In the genomic region with DNA sequence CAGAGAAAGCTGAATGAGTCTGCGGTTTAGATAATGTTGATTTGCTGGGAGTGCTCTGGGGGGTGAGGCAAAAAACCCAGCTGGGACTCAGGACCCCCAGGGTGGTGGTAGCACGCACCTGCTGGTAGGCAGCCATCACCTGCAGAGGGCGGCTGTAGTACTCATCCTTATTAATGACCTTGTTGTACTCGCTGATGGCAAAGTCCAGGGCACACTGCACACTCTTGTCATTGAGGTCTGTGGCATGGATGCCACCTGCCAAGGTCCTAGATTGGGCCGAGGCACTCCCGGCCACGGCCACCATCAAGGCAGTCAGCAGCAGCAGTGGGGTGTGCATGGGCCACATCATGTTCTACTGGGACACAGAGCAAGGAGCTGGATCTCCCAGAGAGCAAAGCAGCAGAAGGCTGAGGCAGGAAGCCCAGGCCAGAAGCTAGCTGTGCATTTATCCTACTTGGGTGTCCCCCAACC, we compare ENCODE assay signal across 28 cellular contexts. TPM values are rescaled to one million over a fixed set of nuclear protein-coding genes. Genes with fewer than 3 reads are reported as not detected.
DNase-seq lines count a peak whose midpoint lies in the region; ATAC-seq, FAIRE-seq and TF ChIP-seq lines count a peak whose summit lies in the region.
"Had no signal": no experiment of that assay in that cellular context is flagged by ENCODE, and none has a peak within 500 bp of the region (broad histone marks: within the 10 kb centered on the region; RNA-seq: fewer than 3 reads in every experiment).

A gene with protein sequence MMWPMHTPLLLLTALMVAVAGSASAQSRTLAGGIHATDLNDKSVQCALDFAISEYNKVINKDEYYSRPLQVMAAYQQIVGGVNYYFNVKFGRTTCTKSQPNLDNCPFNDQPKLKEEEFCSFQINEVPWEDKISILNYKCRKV (minus strand): TSS at position 421 of the 471 bp plus-strand sequence. CDS start 72 bp downstream, at position 349.

- no peaks in the 10 kb centered on the region; a peak in 1 of 7 replicates for H3K27me3 ChIP-seq in H1 (replicated peaks in 1 of 4; ENCODE audit: control insufficient read depth in 3 of 4, extremely low read depth in 1 of 4, insufficient read depth in 3 of 4, low read length in 3 of 4)
- peaks cover 0 to 74% of the 10 kb centered on the region in 2 experiments for H3K27me3 ChIP-seq in mesenchymal stem cell (ENCODE audit: control insufficient read depth in 1 of 2, insufficient read depth in 1 of 2, low read length in 2 of 2)
- H3K27me3 ChIP-seq in upper lobe of left lung, result no peaks in the 10 kb centered on the region
- H3K27me3 ChIP-seq in left ventricle myocardium inferior (ENCODE audit: low read depth), result peaks cover 57% of the 10 kb centered on the region
- H3K27me3 ChIP-seq: BLaER1 had no signal

- H3K27me3 Mint-ChIP-seq in activated CD4-positive, alpha-beta T cell treated with anti-CD3 and anti-CD28 coated beads, Interleukin-2, amount 10 ng/mL, durations not matched to agents 7 days and 5 days, result peaks cover 2% of the 10 kb centered on the region
- H3K27me3 Mint-ChIP-seq: CD4-positive, alpha-beta T cell had no signal

- H2BK12ac ChIP-seq in H1 (ENCODE audit: low read depth, low read length) (peak within 1 kb of the TSS; percentile 50; the same call in 1 of the 2 replicates), mesenchymal stem cell (ENCODE audit: low read length in 2 of 2) (no peak within 1 kb of the TSS)

- FAIRE-seq in H1 (lab: Jason Lieb, UNC), result no peak
- FAIRE-seq: GM12892, GM18507 had no signal

- no peak for TF ChIP-seq RAD21 in H1 (IDR thresholded peaks at IDR 0.05 in 1 of 2, conservative IDR thresholded peaks at IDR 0.05 in 1 of 2; ENCODE audit: low read depth in 2 of 2, low read length in 2 of 2)

- no peaks in the 10 kb centered on the region for H4K20me1 ChIP-seq in H1 (replicated peaks in 1 of 2; ENCODE audit: control insufficient read depth in 1 of 2, insufficient read depth in 2 of 2, low read length in 2 of 2)
- H4K20me1 ChIP-seq: BLaER1 had no signal

- no peaks in the 10 kb centered on the region for H3K36me3 Mint-ChIP-seq in activated CD4-positive, alpha-beta T cell treated with anti-CD3 and anti-CD28 coated beads, Interleukin-2, amount 10 ng/mL, durations not matched to agents 7 days and 5 days (ENCODE audit: low read depth)

- no peak for TF ChIP-seq POLR2A in H1 (IDR thresholded peaks at IDR 0.05; ENCODE audit: control extremely low read depth in 1 of 2, low read depth in 2 of 2, low read length in 2 of 2)
- TF ChIP-seq POLR2A in upper lobe of left lung (IDR thresholded peaks at IDR 0.05), result no peak

- H3K4me1 ChIP-seq in H1 (replicated peaks in 1 of 4; ENCODE audit: control insufficient read depth in 3 of 4, insufficient read depth in 4 of 4, low read length in 3 of 4) (peaks cover 0 to 4% (median 0%) of the 10 kb centered on the region in 4 experiments; a peak in 2 of 7 replicates), mesenchymal stem cell (ENCODE audit: control insufficient read depth, insufficient read depth, low read depth, low read length) (peaks cover 17% of the 10 kb centered on the region), upper lobe of left lung (peaks cover 3 to 21% (median 9%) of the 10 kb centered on the region in 4 donors), left ventricle myocardium inferior (no peaks in the 10 kb centered on the region)

- no peaks in the 10 kb centered on the region; the same call in 1 of the 2 replicates for H3K79me1 ChIP-seq in H1 (ENCODE audit: low read depth, low read length)
- no peaks in the 10 kb centered on the region for H3K79me1 ChIP-seq in mesenchymal stem cell (replicated peaks; ENCODE audit: low read length, poor library complexity, severe bottlenecking)

- no peak within 1 kb of the TSS for H4K5ac ChIP-seq in H1 (ENCODE audit: insufficient read length, low read depth, low read length)

- peak within 1 kb of the TSS; percentile 87 for H4K91ac ChIP-seq in H1 (replicated peaks; ENCODE audit: insufficient read length, low read length)
- H4K91ac ChIP-seq in mesenchymal stem cell (ENCODE audit: low read length), result no peak within 1 kb of the TSS

- H3K27ac Mint-ChIP-seq in activated CD4-positive, alpha-beta T cell treated with anti-CD3 and anti-CD28 coated beads, Interleukin-2, amount 10 ng/mL, durations not matched to agents 7 days and 5 days, result peak within 1 kb of the TSS; percentile 27
- H3K27ac Mint-ChIP-seq: CD4-positive, alpha-beta T cell; GM23338 had no signal

- H3K4me2 ChIP-seq in H1 (ENCODE audit: insufficient read depth in 1 of 2, low read depth in 2 of 2, low read length in 2 of 2) (no peak within 1 kb of the TSS), mesenchymal stem cell (ENCODE audit: low read length, poor library complexity, severe bottlenecking) (no peak within 1 kb of the TSS)
- H3K4me2 ChIP-seq: BLaER1, GM23338, SK-N-SH had no signal

- H3K56ac ChIP-seq in H1 (replicated peaks; ENCODE audit: insufficient read length, low read depth, low read length), result no peak within 1 kb of the TSS

- H2BK5ac ChIP-seq in H1 (ENCODE audit: low read depth, low read length), result peak within 1 kb of the TSS; percentile 55; the same call in 1 of the 2 replicates
- H2BK5ac ChIP-seq in mesenchymal stem cell (ENCODE audit: low read depth, low read length, poor library complexity, severe bottlenecking), result no peak within 1 kb of the TSS

- no peak within 1 kb of the TSS for H3K4me3 Mint-ChIP-seq in activated CD4-positive, alpha-beta T cell treated with anti-CD3 and anti-CD28 coated beads, Interleukin-2, amount 10 ng/mL, durations not matched to agents 7 days and 5 days
- H3K4me3 Mint-ChIP-seq: CD4-positive, alpha-beta T cell; GM23338 had no signal

- 90% methylated on average over 7 of the region's 7 CpGs; no CpG with 5 or more reads in 1 of the 2 experiments for WGBS in H1 (ENCODE audit: extremely low coverage in 1 of 2, insufficient coverage in 1 of 2, insufficient read length in 1 of 2, insufficient replicate concordance in 2 of 2, low coverage in 1 of 2, low lambda C conversion rate in 2 of 2, missing lambda C conversion rate in 1 of 2), 2 experiments
- WGBS in mesenchymal stem cell, result 78% methylated on average over 7 of the region's 7 CpGs
- WGBS in upper lobe of left lung, 2 donors, result 81 to 84% methylated on average over 5 to 7 of the region's 7 CpGs

- H3K18ac ChIP-seq in H1 (ENCODE audit: extremely low read depth, low read length), result no peak within 1 kb of the TSS
- no peak within 1 kb of the TSS for H3K18ac ChIP-seq in mesenchymal stem cell (ENCODE audit: low read depth in 1 of 2, low read length in 2 of 2)

- POLR2A ChIA-PET in activated CD4-positive, alpha-beta T cell treated with anti-CD3 and anti-CD28 coated beads, Interleukin-2, amount 10 ng/mL, durations not matched to agents 7 days and 5 days (lab: Charles Lee), result no interaction called here
- POLR2A ChIA-PET in H1 (lab: Charles Lee; ENCODE audit: partially characterized antibody), result no interaction called here

- no peak for DNase-seq in activated CD4-positive, alpha-beta T cell treated with anti-CD3 and anti-CD28 coated beads, Interleukin-2, amount 10 ng/mL, durations not matched to agents 7 days and 5 days
- DNase-seq in activated CD4-positive, alpha-beta T cell treated with anti-CD3 and anti-CD28 coated beads for 48 hours, result no peak
- DNase-seq in H1 (ENCODE audit: low read depth in 1 of 2, low spot score in 2 of 2) (no peak), mesenchymal stem cell (no peak), upper lobe of left lung (peak in 1 of 2 donors; percentile 44), NCI-H128 (lab: John Stamatoyannopoulos, UW; ENCODE audit: unreplicated experiment) (no peak), left ventricle myocardium inferior (no peak)
- DNase-seq in effector CD8-positive, alpha-beta T cell (lab: John Stamatoyannopoulos, UW), result no peak
- DNase-seq: ACHN; CD4-positive, alpha-beta T cell; COR-L47; DMS 273 treated with DMSO at 0.1 percent for 48 hours; DMS79 treated with DMSO at 0.1 percent for 48 hours; Kasumi-1; NCI-H1417 treated with DMSO at 0.1 percent for 48 hours; NCI-H2029; NCI-H2227 treated with DMSO at 0.1 percent for 48 hours; NCI-H510A; SIG-M5; SK-N-SH had no signal

- H3K9ac ChIP-seq in H1 (replicated peaks in 1 of 4; ENCODE audit: extremely low read depth in 1 of 4, low read depth in 3 of 4, low read length in 3 of 4) (no peak within 1 kb of the TSS), mesenchymal stem cell (ENCODE audit: low read length) (no peak within 1 kb of the TSS)
- H3K9ac ChIP-seq: BLaER1, SK-N-SH had no signal

- H3K4me3 ChIP-seq in H1 (ENCODE audit: extremely low read depth in 1 of 4, insufficient read depth in 2 of 4, low read depth in 3 of 4, low read length in 4 of 4), result no peak within 1 kb of the TSS
- H3K4me3 ChIP-seq in mesenchymal stem cell (ENCODE audit: insufficient read depth in 1 of 2, low read depth in 1 of 2, low read length in 2 of 2), result no peak within 1 kb of the TSS
- H3K4me3 ChIP-seq in upper lobe of left lung, result no peak within 1 kb of the TSS
- no peak within 1 kb of the TSS for H3K4me3 ChIP-seq in left ventricle myocardium inferior
- H3K4me3 ChIP-seq: BLaER1, GM23338 had no signal

- TF ChIP-seq EP300 in H1 (IDR thresholded peaks at IDR 0.05; ENCODE audit: borderline replicate concordance in 1 of 2, low read depth in 2 of 2, low read length in 2 of 2) (no peak), upper lobe of left lung (IDR thresholded peaks at IDR 0.05) (no peak)

- no peak within 1 kb of the TSS for H2BK120ac ChIP-seq in H1 (replicated peaks; ENCODE audit: low read depth, low read length)
- H2BK120ac ChIP-seq in mesenchymal stem cell (ENCODE audit: low read depth, low read length), result no peak within 1 kb of the TSS

- H3K9me3 ChIP-seq in H1 (ENCODE audit: insufficient read depth in 2 of 2, low read depth in 1 of 2, low read length in 1 of 2) (no peaks in the 10 kb centered on the region), mesenchymal stem cell (ENCODE audit: control insufficient read depth, low read length) (no peaks in the 10 kb centered on the region), upper lobe of left lung (no peaks in the 10 kb centered on the region), left ventricle myocardium inferior (replicated peaks) (no peaks in the 10 kb centered on the region)
- H3K9me3 ChIP-seq: BLaER1, SK-N-SH had no signal

- H3K14ac ChIP-seq in H1 (ENCODE audit: insufficient read length), result no peak within 1 kb of the TSS
- no peak within 1 kb of the TSS for H3K14ac ChIP-seq in mesenchymal stem cell (ENCODE audit: low read length in 2 of 2)

- H3K4me1 Mint-ChIP-seq in activated CD4-positive, alpha-beta T cell treated with anti-CD3 and anti-CD28 coated beads, Interleukin-2, amount 10 ng/mL, durations not matched to agents 7 days and 5 days, result peaks cover 9% of the 10 kb centered on the region

- H3K4ac ChIP-seq in H1 (replicated peaks; ENCODE audit: insufficient read length, low read depth, low read length) (no peak within 1 kb of the TSS), mesenchymal stem cell (ENCODE audit: low read depth in 1 of 2, low read length in 2 of 2) (no peak within 1 kb of the TSS)

- H2AK5ac ChIP-seq in H1 (ENCODE audit: low read depth, low read length) (0 out of 2 replicates have a peak within 1 kb of the TSS, but pooled peaks have one; percentile 39), mesenchymal stem cell (ENCODE audit: low read length, severe bottlenecking) (no peak within 1 kb of the TSS)

- TF ChIP-seq CTCF in H1 (IDR thresholded peaks at IDR 0.05; ENCODE audit: control extremely low read depth in 1 of 3, insufficient read depth in 1 of 3, low read depth in 1 of 3, low read length in 3 of 3) (no peak), upper lobe of left lung (IDR thresholded peaks at IDR 0.05) (no peak), left ventricle myocardium inferior (IDR thresholded peaks at IDR 0.05; ENCODE audit: borderline replicate concordance) (no peak)

- H3K36me3 ChIP-seq in H1 (ENCODE audit: control insufficient read depth in 2 of 4, insufficient read depth in 4 of 4, low read length in 3 of 4), result no peaks in the 10 kb centered on the region
- H3K36me3 ChIP-seq in mesenchymal stem cell (ENCODE audit: control insufficient read depth in 1 of 2, insufficient read depth in 2 of 2, low read depth in 1 of 2, low read length in 2 of 2), result no peaks in the 10 kb centered on the region
- H3K36me3 ChIP-seq in upper lobe of left lung, result no peaks in the 10 kb centered on the region
- H3K36me3 ChIP-seq in left ventricle myocardium inferior, result no peaks in the 10 kb centered on the region
- H3K36me3 ChIP-seq: BLaER1 had no signal

- H2BK15ac ChIP-seq in H1 (ENCODE audit: low read length) (peak within 1 kb of the TSS; percentile 72; the same call in 1 of the 2 replicates), mesenchymal stem cell (ENCODE audit: low read depth, poor library complexity, severe bottlenecking) (no peak within 1 kb of the TSS)

- H3K23me2 ChIP-seq in H1 (ENCODE audit: low read depth, low read length), result no peaks in the 10 kb centered on the region; the same call in 1 of the 2 replicates

- ATAC-seq in upper lobe of left lung (ENCODE audit: low FRiP score in 2 of 2), result no peak
- ATAC-seq: GM23338, HCT116 had no signal

- CTCF ChIA-PET in activated CD4-positive, alpha-beta T cell treated with anti-CD3 and anti-CD28 coated beads, Interleukin-2, amount 10 ng/mL, durations not matched to agents 7 days and 5 days (lab: Charles Lee), result no interaction called here
- CTCF ChIA-PET in H1 (lab: Charles Lee; ENCODE audit: partially characterized antibody), result interaction anchor here (1.1 to 4.1 kb wide), 2 partner anchors 10 to 281 kb away, joined by 3 to 25 read pairs; no protein-coding TSS in a partner anchor

- intact Hi-C loops in left ventricle myocardium inferior (cut with micrococcal nuclease), result no loop called here

- H2AFZ ChIP-seq in H1 (ENCODE audit: low read length), result no peak within 1 kb of the TSS
- H2AFZ ChIP-seq in mesenchymal stem cell (ENCODE audit: low read depth, low read length), result no peak within 1 kb of the TSS
- H2AFZ ChIP-seq: GM23338 had no signal

- H3K27ac ChIP-seq in H1 (ENCODE audit: low read depth, low read length) (no peak within 1 kb of the TSS), mesenchymal stem cell (ENCODE audit: low read length, poor library complexity, severe bottlenecking) (peak within 1 kb of the TSS; percentile 38), upper lobe of left lung (peak within 1 kb of the TSS in 3 of 4 donors; percentile 10 to 63 (median 60)), left ventricle myocardium inferior (replicated peaks) (no peak within 1 kb of the TSS)
- H3K27ac ChIP-seq: 22Rv1, BLaER1, RWPE1 had no signal

- no peaks in the 10 kb centered on the region for H3K79me2 ChIP-seq in H1 (ENCODE audit: control insufficient read depth in 1 of 2, insufficient read depth in 2 of 2, low read length in 2 of 2)

- H3K23ac ChIP-seq in H1 (ENCODE audit: insufficient read length) (no peak within 1 kb of the TSS), mesenchymal stem cell (ENCODE audit: low read length in 2 of 2) (no peak within 1 kb of the TSS)

- H4K8ac ChIP-seq in H1 (ENCODE audit: extremely low read depth, insufficient read depth, low read length), result no peak within 1 kb of the TSS
- no peak within 1 kb of the TSS for H4K8ac ChIP-seq in mesenchymal stem cell (ENCODE audit: low read length)

- H2BK20ac ChIP-seq in H1 (ENCODE audit: low read length), result peak within 1 kb of the TSS; percentile 5; the same call in 1 of the 2 replicates

- no peaks in the 10 kb centered on the region for H3K9me3 Mint-ChIP-seq in activated CD4-positive, alpha-beta T cell treated with anti-CD3 and anti-CD28 coated beads, Interleukin-2, amount 10 ng/mL, durations not matched to agents 7 days and 5 days
- H3K9me3 Mint-ChIP-seq: CD4-positive, alpha-beta T cell; GM23338 had no signal

RNA-seq across cellular contexts. Expression of the gene that starts here (rescaled TPM):
- total RNA-seq in activated CD4-positive, alpha-beta T cell treated with anti-CD3 and anti-CD28 coated beads, Interleukin-2, amount 10 ng/mL, durations not matched to agents 7 days and 5 days, result not detected
- not detected in 2 replicates for total RNA-seq in H1 (2021; fragmentation: NEBNext Ultra II Directional; extraction: Animal tissue kit (Norgen Biotek cat#: 25700))
- not detected in 2 replicates for polyA plus RNA-seq in H1 (2011; rRNA removed)
- polyA plus RNA-seq in H1 (2011; cell fraction: cytosol; rRNA removed), result not detected
- polyA plus RNA-seq in H1 (2011; cell fraction: nucleus; rRNA removed), result not detected
- not detected in 4 replicates for polyA plus RNA-seq in H1 (2012, experiment 1 of 2)
- not detected for polyA plus RNA-seq in H1 (2012, experiment 2 of 2)
- not detected for polyA plus RNA-seq in H1 (2013, experiment 1 of 2)
- not detected for polyA plus RNA-seq in H1 (2013, experiment 2 of 2)
- not detected in 2 replicates for polyA minus RNA-seq in H1 (2011; rRNA and poly(A)+ RNA removed)
- polyA minus RNA-seq in H1 (2011; cell fraction: cytosol; rRNA and poly(A)+ RNA removed), result not detected
- not detected for polyA minus RNA-seq in H1 (2011; cell fraction: nucleus; rRNA and poly(A)+ RNA removed)
- polyA plus RNA-seq in mesenchymal stem cell (2013, experiment 1 of 2), result not detected
- not detected for polyA plus RNA-seq in mesenchymal stem cell (2013, experiment 2 of 2)
- 1 to 10 TPM in 2 of 6 donors, under 1 TPM in 1, not detected in 3; 0.81 to 1.7 (median 1.1) TPM for total RNA-seq in upper lobe of left lung
- not detected for total RNA-seq in left ventricle myocardium inferior
- total RNA-seq: CD4-positive, alpha-beta T cell; GM23338; MCF 10A had no signal
- polyA plus RNA-seq: GM23338, SK-N-SH had no signal

Comparison
In these comparisons a context has a peak if more than half of its experiments do, and no peak if none do; other contexts are left out.
1. H3K27ac ChIP-seq: peak in mesenchymal stem cell (single experiment) and upper lobe of left lung (3 of 4); none in H1 (single experiment) and left ventricle myocardium inferior (single experiment).